Comparison of ENCODE assay signal across 19 cellular contexts in the genomic region with DNA sequence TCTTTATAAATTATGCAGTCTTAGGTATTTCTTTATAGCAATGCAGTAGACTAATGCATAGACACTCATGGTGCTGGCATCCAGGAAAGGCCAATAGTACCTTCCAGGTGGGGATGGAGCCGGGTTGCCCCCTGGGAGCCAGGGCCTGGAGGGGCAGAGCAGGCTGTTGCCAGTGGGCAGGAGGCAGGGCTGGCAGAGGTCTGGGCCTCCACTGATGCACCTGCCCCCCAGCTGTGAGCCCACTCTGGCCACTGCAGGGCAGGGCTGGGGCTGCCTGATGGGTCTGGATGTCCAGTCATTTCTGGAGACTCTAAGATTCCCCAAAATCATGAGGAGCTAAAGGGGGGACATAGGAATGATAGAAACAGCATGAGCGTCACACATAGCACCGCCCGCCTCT.
"Had no signal": no experiment of that assay in that cellular context is flagged by ENCODE, and none has a peak within 500 bp of the region (broad histone marks: within the 10 kb centered on the region; RNA-seq: fewer than 3 reads in every experiment).

No MANE protein-coding gene starts in this region.

- DNase-seq: dermis blood vessel endothelial cell; dorsolateral prefrontal cortex; effector CD4-positive, alpha-beta T cell; effector memory CD4-positive, alpha-beta T cell; esophagus squamous epithelium; foreskin fibroblast; foreskin melanocyte; gastrocnemius medialis; glutamatergic neuron; head of caudate nucleus; heart right ventricle; hippocampal formation; left cardiac atrium; left ventricle myocardium superior; lower lobe of right lung; mesendoderm; midbrain had no signal

- H3K4me1 ChIP-seq: esophagus squamous epithelium, gastrocnemius medialis, heart right ventricle, left lung, lower lobe of right lung had no signal

- H3K27ac ChIP-seq: coronary artery, dorsolateral prefrontal cortex, esophagus squamous epithelium, gastrocnemius medialis, heart right ventricle, left lung, lower lobe of right lung had no signal

- H3K4me3 ChIP-seq: coronary artery, dorsolateral prefrontal cortex, esophagus squamous epithelium, gastrocnemius medialis, heart right ventricle, left lung, lower lobe of right lung had no signal

- H3K36me3 ChIP-seq: esophagus squamous epithelium, gastrocnemius medialis, heart right ventricle, left lung, lower lobe of right lung had no signal

- H3K9me3 ChIP-seq: gastrocnemius medialis, lower lobe of right lung had no signal
